Comparison of ENCODE assay signal across 16 cellular contexts in genomic region chr17:68495081-68495480, GRCh38.
"Had no signal": no experiment of that assay in that cellular context is flagged by ENCODE, and none has a peak within 500 bp of the region (broad histone marks: within the 10 kb centered on the region; RNA-seq: fewer than 3 reads in every experiment).

No MANE protein-coding gene starts in this region.

- H3K27ac ChIP-seq: epithelial cell of prostate, gastrocnemius medialis, suprapubic skin, thyroid gland had no signal

- H3K9me3 ChIP-seq: esophagus muscularis mucosa, gastrocnemius medialis, mucosa of descending colon, right atrium auricular region, suprapubic skin, thyroid gland had no signal

- ATAC-seq: effector memory CD8-positive, alpha-beta T cell; gastrocnemius medialis; left lobe of liver; mucosa of descending colon; naive thymus-derived CD8-positive, alpha-beta T cell; stimulated activated naive CD8-positive, alpha-beta T cell treated with anti-CD3 and anti-CD28 coated beads, Interleukin-15, Interleukin-2, amounts not matched to agents 100 U/mL and 50 U/mL, for 24 hours had no signal

- H3K4me3 Mint-ChIP-seq: effector memory CD8-positive, alpha-beta T cell; naive thymus-derived CD8-positive, alpha-beta T cell; type B pancreatic cell had no signal

- H3K27me3 ChIP-seq: esophagus muscularis mucosa, gastrocnemius medialis, right atrium auricular region, suprapubic skin, thyroid gland had no signal

- H3K9me3 Mint-ChIP-seq: effector memory CD8-positive, alpha-beta T cell; naive thymus-derived CD8-positive, alpha-beta T cell had no signal

- H3K27ac Mint-ChIP-seq: type B pancreatic cell had no signal

- H3K36me3 ChIP-seq: esophagus muscularis mucosa, gastrocnemius medialis, right atrium auricular region, suprapubic skin, thyroid gland had no signal

- H3K36me3 Mint-ChIP-seq: naive thymus-derived CD8-positive, alpha-beta T cell; type B pancreatic cell had no signal

- H3K4me3 ChIP-seq: esophagus muscularis mucosa, gastrocnemius medialis, mucosa of descending colon, right atrium auricular region, suprapubic skin, thyroid gland had no signal

- DNase-seq: effector memory CD8-positive, alpha-beta T cell; gastrocnemius medialis; islet precursor cell; mammary epithelial cell; mucosa of descending colon; naive thymus-derived CD8-positive, alpha-beta T cell; small intestine; stimulated activated CD4-positive, alpha-beta T cell treated with anti-CD3 and anti-CD28 coated beads, Interleukin-12 subunit alpha, Interleukin-12 subunit beta, amount 100 ng/mL, for 4 hours; stimulated activated naive CD8-positive, alpha-beta T cell treated with anti-CD3 and anti-CD28 coated beads, Interleukin-15, Interleukin-2, amounts not matched to agents 100 U/mL and 50 U/mL, for 24 hours; thyroid gland had no signal
